In genomic region chr6:13991393-13991792, GRCh38 we compare ENCODE assay signal across 8 cellular contexts.
"Had no signal": no experiment of that assay in that cellular context is flagged by ENCODE, and none has a peak within 500 bp of the region (broad histone marks: within the 10 kb centered on the region; RNA-seq: fewer than 3 reads in every experiment).

No MANE protein-coding gene starts in this region.

- ATAC-seq: GM12878 had no signal

- H3K4me3 ChIP-seq: GM12878 had no signal

- FAIRE-seq: G401.6, GM12878, GM12891, GM12892, GM18507, GM19239 had no signal

- DNase-seq: GDM1, GF-D8 had no signal
